Comparison of ENCODE assay signal across 8 cellular contexts in the genomic region with DNA sequence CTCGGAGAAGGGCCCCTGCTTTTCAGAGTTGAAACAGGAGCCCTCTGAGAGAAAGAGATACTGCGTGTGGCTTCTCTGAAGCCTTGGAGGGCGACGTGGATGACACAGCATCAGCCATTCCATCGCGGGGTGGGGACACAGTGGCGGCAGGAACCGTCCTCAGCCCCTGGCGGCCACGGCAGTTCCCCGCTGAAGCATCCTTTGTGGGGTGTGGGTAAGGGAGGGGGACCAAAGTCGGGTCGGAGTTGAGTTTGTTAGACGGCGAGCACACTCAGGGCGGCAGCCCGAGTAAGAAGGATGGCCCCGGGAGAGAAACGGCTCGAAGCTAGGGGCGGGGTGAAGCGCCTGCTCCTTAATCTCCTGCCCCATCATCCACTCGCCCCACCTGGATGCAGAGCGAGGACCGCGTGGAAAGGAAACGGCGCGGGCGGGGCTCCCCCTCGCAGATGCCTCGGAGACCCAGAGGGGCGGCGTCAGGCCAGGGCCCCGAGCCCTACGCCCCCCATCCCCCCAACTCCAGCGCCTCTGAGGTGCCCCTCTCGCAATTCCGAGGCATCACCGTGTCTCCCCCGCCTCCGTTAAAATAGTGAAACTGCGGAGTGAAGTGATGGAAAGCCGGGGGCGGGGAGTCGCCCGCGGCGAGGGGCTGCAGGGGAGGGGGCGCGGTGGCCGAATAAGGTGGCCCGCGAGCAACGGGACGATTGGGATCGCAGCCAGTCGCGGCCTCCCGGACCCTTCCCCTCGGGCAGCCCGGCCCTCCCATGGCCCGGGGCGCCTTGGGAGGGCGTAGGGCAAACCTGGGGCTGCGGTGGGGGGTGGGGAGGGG. TPM values are rescaled to one million over a fixed set of nuclear protein-coding genes. Genes with fewer than 3 reads are reported as not detected.
A peak's percentile ranks its signal among the peaks of the same experiment; 100 is the strongest.
DNase-seq lines count a peak whose midpoint lies in the region; ATAC-seq, FAIRE-seq and TF ChIP-seq lines count a peak whose summit lies in the region.

No MANE protein-coding gene starts in this region.

- TF ChIP-seq CTCF in RWPE2 (IDR thresholded peaks at IDR 0.05; ENCODE audit: poor library complexity, severe bottlenecking): no peak

- intact Hi-C loops in right cardiac atrium (cut with DNase I): loop anchor here in 2 of 4 donors (5.0 to 10.0 kb wide), 2 partner anchors 118 to 380 kb away; no protein-coding TSS in a partner anchor

- WGBS in right cardiac atrium: 2% methylated on average over 66 of the region's 66 CpGs
- WGBS in small intestine, 3 donors: 1 to 2% (median 2%) methylated on average over 55 to 65 of the region's 66 CpGs

- H3K4me1 ChIP-seq in RWPE2 (ENCODE audit: insufficient read depth, poor library complexity, severe bottlenecking) (peaks cover 15% of the 10 kb centered on the region), right cardiac atrium (ENCODE audit: control insufficient read depth, insufficient read depth, low read length) (no peaks in the 10 kb centered on the region), small intestine (ENCODE audit: control insufficient read depth in 2 of 2, insufficient read depth in 1 of 2, low read depth in 1 of 2, low read length in 1 of 2) (peaks cover 0 to 5% of the 10 kb centered on the region in 2 donors)

- FAIRE-seq in small intestine (lab: Jason Lieb, UNC): no peak

- no peaks in the 10 kb centered on the region for H3K9me3 ChIP-seq in RWPE2 (ENCODE audit: severe bottlenecking)
- no peaks in the 10 kb centered on the region for H3K9me3 ChIP-seq in right cardiac atrium (ENCODE audit: control insufficient read depth, low read length)
- H3K9me3 ChIP-seq in small intestine (ENCODE audit: control insufficient read depth, low read depth): no peaks in the 10 kb centered on the region

- H3K27ac ChIP-seq in RWPE2 (ENCODE audit: poor library complexity, severe bottlenecking) (peak overlapping the region; percentile 73), right cardiac atrium (ENCODE audit: low read length) (peak overlapping the region; percentile 77), small intestine (ENCODE audit: low read depth in 1 of 2, low read length in 1 of 2) (peak overlapping the region; percentile 73 to 93)

- H3K27me3 ChIP-seq in RWPE2 (ENCODE audit: insufficient read depth, poor library complexity, severe bottlenecking): no peaks in the 10 kb centered on the region
- no peaks in the 10 kb centered on the region for H3K27me3 ChIP-seq in right cardiac atrium (ENCODE audit: control insufficient read depth, insufficient read depth)
- H3K27me3 ChIP-seq in small intestine (ENCODE audit: control insufficient read depth in 2 of 2, insufficient read depth in 2 of 2, low read length in 2 of 2): no peaks in the 10 kb centered on the region

- ATAC-seq in HG02938 (IDR thresholded peaks at IDR 0.05; ENCODE audit: unreplicated experiment): peak; percentile 38
- peak; percentile 37 for ATAC-seq in RWPE2 (ENCODE audit: low read depth)
- ATAC-seq in right cardiac atrium: peak; percentile 27 to 39

- peak in 2 of 3 experiments; percentile 23 to 28 for DNase-seq in NCI-H1417 (lab: John Stamatoyannopoulos, UW)
- DNase-seq in NCI-H1417 treated with DMSO at 0.1 percent for 48 hours (lab: John Stamatoyannopoulos, UW): no peak
- DNase-seq in RWPE2 (ENCODE audit: low spot score): no peak
- DNase-seq in activated naive CD4-positive, alpha-beta T cell treated with anti-CD3 and anti-CD28 coated beads, Interleukin-2, amount 50 U/mL, for 16 hours: peak; percentile 70
- DNase-seq in right cardiac atrium: peak; percentile 47 to 79 (median 75)
- peak; percentile 43 for DNase-seq in small intestine
- DNase-seq in NCI-H1092 treated with DMSO at 0.1 percent for 48 hours (lab: John Stamatoyannopoulos, UW): no peak

- H3K4me3 ChIP-seq in RWPE2 (ENCODE audit: severe bottlenecking) (peak overlapping the region; percentile 83), right cardiac atrium (ENCODE audit: low read length) (peak overlapping the region; percentile 79), small intestine (ENCODE audit: low read depth in 1 of 2, low read length in 2 of 2) (peak overlapping the region; percentile 93 to 94)

- H3K36me3 ChIP-seq in RWPE2 (ENCODE audit: low read depth) (no peaks in the 10 kb centered on the region), small intestine (ENCODE audit: control insufficient read depth in 2 of 2, insufficient read depth in 2 of 2, low read length in 2 of 2) (no peaks in the 10 kb centered on the region)

RNA-seq across cellular contexts. Expression of gene RREB1, which starts 0.8 kb away (rescaled TPM):
- 10 to 100 TPM; 35.3 to 40.4 (median 38.0) TPM for total RNA-seq in right cardiac atrium
- 7.8 TPM for polyA plus RNA-seq in right cardiac atrium
- 10 to 100 TPM in 2 of 3 donors, 1 to 10 TPM in 1; 6.5 to 12.7 (median 10.3) TPM for polyA plus RNA-seq in small intestine

Comparison
In these comparisons a context has a peak if more than half of its experiments do, and no peak if none do; other contexts are left out.
1. DNase-seq: peak in NCI-H1417 (2 of 3), activated naive CD4-positive, alpha-beta T cell treated with anti-CD3 and anti-CD28 coated beads, Interleukin-2, amount 50 U/mL, for 16 hours (single experiment), right cardiac atrium (3 of 3) and small intestine (single experiment); none in NCI-H1417 treated with DMSO at 0.1 percent for 48 hours (single experiment), RWPE2 (single experiment) and NCI-H1092 treated with DMSO at 0.1 percent for 48 hours (single experiment).
2. Peak in every context shown above with its lines, with median percentiles within 50 percentile points of each other: ATAC-seq, H3K27ac ChIP-seq and H3K4me3 ChIP-seq.